Comparison of ENCODE assay signal across 3 cellular contexts in genomic region chr5:62562867-62563266, GRCh38.
TF ChIP-seq lines count a peak whose summit lies in the region.

No MANE protein-coding gene starts in this region.

TF ChIP-seq in A549, 52 proteins besides CTCF, POLR2A, EP300 and RAD21:
- TF ChIP-seq KDM5A (IDR thresholded peaks at IDR 0.05) (no peak), EHF (CRISPR knock-in tag; IDR thresholded peaks at IDR 0.05) (no peak), CEBPB (IDR thresholded peaks at IDR 0.05) (no peak), SREBF2 (IDR thresholded peaks at IDR 0.05) (no peak), KDM1A (IDR thresholded peaks at IDR 0.05; ENCODE audit: low read depth) (no peak), FOSB (CRISPR knock-in tag; IDR thresholded peaks at IDR 0.05) (no peak), EHMT2 (IDR thresholded peaks at IDR 0.05; ENCODE audit: low read depth) (no peak), FOSL2 (IDR thresholded peaks at IDR 0.05) (no peak), FOSL2 (CRISPR knock-in tag; IDR thresholded peaks at IDR 0.05) (no peak), HDAC2 (IDR thresholded peaks at IDR 0.05) (no peak), MYC (IDR thresholded peaks at IDR 0.05; ENCODE audit: borderline replicate concordance, low read length) (no peak), PBX3 (IDR thresholded peaks at IDR 0.05) (no peak), REST (IDR thresholded peaks at IDR 0.05) (no peak), E2F6 (IDR thresholded peaks at IDR 0.05; ENCODE audit: borderline replicate concordance, low read depth) (no peak)

TF ChIP-seq in GM23338, 12 proteins besides CTCF, POLR2A, EP300 and RAD21 (continues in another document):
- no peak for TF ChIP-seq NANOG (IDR thresholded peaks at IDR 0.05; ENCODE audit: borderline replicate concordance)
- TF ChIP-seq CREB1 (CRISPR knock-in tag; IDR thresholded peaks at IDR 0.05; ENCODE audit: low read depth) = no peak
- TF ChIP-seq STAT1 (IDR thresholded peaks at IDR 0.05; ENCODE audit: unreplicated experiment) = no peak
- TF ChIP-seq ZNF462 (CRISPR knock-in tag; IDR thresholded peaks at IDR 0.05) = no peak
- TF ChIP-seq REST (IDR thresholded peaks at IDR 0.05; ENCODE audit: unreplicated experiment) = no peak
- TF ChIP-seq JUNB (IDR thresholded peaks at IDR 0.05; ENCODE audit: unreplicated experiment) = no peak
- TF ChIP-seq ZNF114 (CRISPR knock-in tag; IDR thresholded peaks at IDR 0.05) = no peak
- no peak for TF ChIP-seq EZH2phosphoT487 (IDR thresholded peaks at IDR 0.05; ENCODE audit: unreplicated experiment)
- no peak for TF ChIP-seq POLR2AphosphoS5 (IDR thresholded peaks at IDR 0.05; ENCODE audit: low read depth)
- no peak for TF ChIP-seq ZNF331 (CRISPR knock-in tag; IDR thresholded peaks at IDR 0.05; ENCODE audit: low read depth)

TF ChIP-seq in H1, 55 proteins besides CTCF, POLR2A, EP300 and RAD21:
- TF ChIP-seq JUND (IDR thresholded peaks at IDR 0.05; ENCODE audit: low read length) (no peak), RXRA (IDR thresholded peaks at IDR 0.05; ENCODE audit: insufficient read depth, low read depth, low read length) (no peak), MAX (IDR thresholded peaks at IDR 0.05) (no peak), TAF7 (optimal IDR thresholded peaks at IDR 0.05; ENCODE audit: borderline replicate concordance, low read depth, low read length) (no peak), ATF3 (IDR thresholded peaks at IDR 0.05; ENCODE audit: insufficient read depth, low read depth, low read length) (no peak), SRF (IDR thresholded peaks at IDR 0.05; ENCODE audit: low read depth, low read length) (no peak)
